Comparison of ENCODE assay signal across 21 cellular contexts in genomic region chr3:14957163-14957562, GRCh38.
"Had no signal": no experiment of that assay in that cellular context is flagged by ENCODE, and none has a peak within 500 bp of the region (broad histone marks: within the 10 kb centered on the region; RNA-seq: fewer than 3 reads in every experiment).

No MANE protein-coding gene starts in this region.

- H3K27me3 ChIP-seq: breast epithelium, left lung, right atrium auricular region, tibial nerve, uterus had no signal

- H3K9me3 ChIP-seq: breast epithelium, left lung, prostate gland, right atrium auricular region, tibial nerve, uterus had no signal

- DNase-seq: activated CD4-positive, alpha-beta memory T cell treated with anti-CD3 and anti-CD28 coated beads, Interleukin-2, amount 10 ng/mL, durations not matched to agents 7 days and 5 days; activated CD4-positive, alpha-beta T cell treated with anti-CD3 and anti-CD28 coated beads for 48 hours; activated CD4-positive, CD25-positive, alpha-beta regulatory T cell; activated CD8-positive, alpha-beta memory T cell treated with anti-CD3 and anti-CD28 coated beads, Interleukin-2, amount 10 ng/mL, durations not matched to agents 7 days and 5 days; activated naive CD4-positive, alpha-beta T cell treated with Interleukin-2 at 50 U/mL for 16 hours; cortex of kidney; erythroblast; foreskin melanocyte; hypothalamus; kidney; left lung; midbrain; stimulated activated CD4-positive, alpha-beta T cell treated with anti-CD3 and anti-CD28 coated beads, Interleukin-12 subunit alpha, Interleukin-12 subunit beta, amount 100 ng/mL, for 4 hours; uterus had no signal

- H3K4me3 ChIP-seq: breast epithelium, left lung, prostate gland, right atrium auricular region, tibial nerve, uterus had no signal

- H3K27ac Mint-ChIP-seq: activated CD4-positive, alpha-beta memory T cell treated with anti-CD3 and anti-CD28 coated beads, Interleukin-2, amount 10 ng/mL, durations not matched to agents 7 days and 5 days; activated T-helper 2 cell treated with anti-CD3 and anti-CD28 coated beads, Interferon-gamma antibody, Interleukin-2, Interleukin-4, amounts not matched to agents 10 μg/mL and 5 μg/mL and 100 μg/mL, durations not matched to agents 14 hours and 24 hours and 36 hours had no signal

- H3K4me1 ChIP-seq: uterus had no signal

- H3K27me3 Mint-ChIP-seq: activated CD4-positive, alpha-beta memory T cell treated with anti-CD3 and anti-CD28 coated beads, Interleukin-2, amount 10 ng/mL, durations not matched to agents 7 days and 5 days; activated CD8-positive, alpha-beta memory T cell treated with anti-CD3 and anti-CD28 coated beads, Interleukin-2, amount 10 ng/mL, durations not matched to agents 7 days and 5 days; stimulated activated naive CD8-positive, alpha-beta T cell treated with anti-CD3 and anti-CD28 coated beads, Interleukin-15, Interleukin-2, amounts not matched to agents 100 ng/mL and 50 ng/mL, for 24 hours had no signal

- ATAC-seq: activated CD8-positive, alpha-beta memory T cell treated with anti-CD3 and anti-CD28 coated beads, Interleukin-2, amount 10 ng/mL, durations not matched to agents 7 days and 5 days; left lung had no signal

- H3K36me3 ChIP-seq: breast epithelium, prostate gland, right atrium auricular region, tibial nerve, uterus had no signal

- H3K9me3 Mint-ChIP-seq: activated CD4-positive, alpha-beta memory T cell treated with anti-CD3 and anti-CD28 coated beads, Interleukin-2, amount 10 ng/mL, durations not matched to agents 7 days and 5 days; activated T-helper 2 cell treated with anti-CD3 and anti-CD28 coated beads, Interferon-gamma antibody, Interleukin-2, Interleukin-4, amounts not matched to agents 10 μg/mL and 5 μg/mL and 100 μg/mL, durations not matched to agents 14 hours and 24 hours and 36 hours; neural crest cell; stimulated activated naive CD8-positive, alpha-beta T cell treated with anti-CD3 and anti-CD28 coated beads, Interleukin-15, Interleukin-2, amounts not matched to agents 100 ng/mL and 50 ng/mL, for 24 hours had no signal

- H3K27ac ChIP-seq: breast epithelium, left lung, prostate gland, right atrium auricular region, uterus had no signal

- H3K4me3 Mint-ChIP-seq: activated CD4-positive, alpha-beta memory T cell treated with anti-CD3 and anti-CD28 coated beads, Interleukin-2, amount 10 ng/mL, durations not matched to agents 7 days and 5 days; activated CD8-positive, alpha-beta memory T cell treated with anti-CD3 and anti-CD28 coated beads, Interleukin-2, amount 10 ng/mL, durations not matched to agents 7 days and 5 days; neural crest cell; stimulated activated naive CD8-positive, alpha-beta T cell treated with anti-CD3 and anti-CD28 coated beads, Interleukin-15, Interleukin-2, amounts not matched to agents 100 ng/mL and 50 ng/mL, for 24 hours had no signal
